1 cellular context compared by ENCODE assay signal in genomic region chr2:159612255-159612901, GRCh38.
TF ChIP-seq lines count a peak whose summit lies in the region.

No MANE protein-coding gene starts in this region.

TF ChIP-seq in K562, 482 proteins besides CTCF, POLR2A, EP300 and RAD21 (continued from another document and continues in another):
- TF ChIP-seq CREB3L1 (IDR thresholded peaks at IDR 0.05; ENCODE audit: borderline replicate concordance, low read depth) (no peak), ZNF589 (CRISPR knock-in tag; IDR thresholded peaks at IDR 0.05; ENCODE audit: low read depth) (no peak), ZNF41 (CRISPR knock-in tag; conservative IDR thresholded peaks at IDR 0.05) (no peak), MEIS2 (IDR thresholded peaks at IDR 0.05; ENCODE audit: partially characterized antibody) (peak; percentile 86), FOS (IDR thresholded peaks at IDR 0.05; ENCODE audit: extremely low read depth, insufficient read length) (no peak), TFAP4 (CRISPR knock-in tag; IDR thresholded peaks at IDR 0.05; ENCODE audit: borderline replicate concordance) (no peak), CGGBP1 (CRISPR knock-in tag; IDR thresholded peaks at IDR 0.05) (no peak), ZNF282 (CRISPR knock-in tag; IDR thresholded peaks at IDR 0.05) (no peak), ZBTB17 (CRISPR knock-in tag; IDR thresholded peaks at IDR 0.05) (no peak), CEBPB (tag; IDR thresholded peaks at IDR 0.05) (peak; percentile 62), MAX (CRISPR knock-in tag; IDR thresholded peaks at IDR 0.05) (no peak), MEF2D (tag; conservative IDR thresholded peaks at IDR 0.05; ENCODE audit: low read depth) (no peak), PCBP1 (IDR thresholded peaks at IDR 0.05; ENCODE audit: low read depth, low read length, poor library complexity, severe bottlenecking) (no peak), RBM39 (optimal IDR thresholded peaks at IDR 0.05; ENCODE audit: low read depth, low read length) (no peak), ZC3H8 (IDR thresholded peaks at IDR 0.05) (no peak), ZNF274 (IDR thresholded peaks at IDR 0.05; ENCODE audit: borderline replicate concordance, low read depth, low read length) (no peak), ESRRB (CRISPR knock-in tag; IDR thresholded peaks at IDR 0.05; ENCODE audit: borderline replicate concordance) (no peak), ZBTB43 (CRISPR knock-in tag; IDR thresholded peaks at IDR 0.05) (no peak), SLC30A9 (CRISPR knock-in tag; IDR thresholded peaks at IDR 0.05) (no peak), SREBF1 (IDR thresholded peaks at IDR 0.05; ENCODE audit: borderline replicate concordance, low read depth, low read length) (no peak), E2F6 (IDR thresholded peaks at IDR 0.05; ENCODE audit: borderline replicate concordance in 1 of 2, extremely low read depth in 1 of 2, insufficient read depth in 1 of 2, insufficient read length in 1 of 2, low read depth in 1 of 2, low read length in 1 of 2, poor library complexity in 1 of 2, severe bottlenecking in 1 of 2) (no peak), U2AF1 (optimal IDR thresholded peaks at IDR 0.05; ENCODE audit: low read depth, low read length) (no peak), NR1H2 (CRISPR knock-in tag; IDR thresholded peaks at IDR 0.05) (no peak), CTCFL (IDR thresholded peaks at IDR 0.05; ENCODE audit: borderline replicate concordance, insufficient read depth, low read depth, low read length, poor library complexity, severe bottlenecking) (no peak), FIP1L1 (IDR thresholded peaks at IDR 0.05; ENCODE audit: low read depth, low read length, poor library complexity, severe bottlenecking) (no peak), HDAC6 (IDR thresholded peaks at IDR 0.05; ENCODE audit: low read depth, low read length) (no peak), BRF2 (IDR thresholded peaks at IDR 0.05; ENCODE audit: borderline replicate concordance, insufficient read depth, insufficient read length) (no peak), NKRF (IDR thresholded peaks at IDR 0.05; ENCODE audit: borderline replicate concordance) (no peak), DNMT1 (IDR thresholded peaks at IDR 0.05) (no peak), MBD1 (CRISPR knock-in tag; IDR thresholded peaks at IDR 0.05) (0 out of 2 replicates have a peak, but pooled peaks have one; percentile 25), STAT5B (CRISPR knock-in tag; IDR thresholded peaks at IDR 0.05) (no peak), CTBP1 (IDR thresholded peaks at IDR 0.05; ENCODE audit: borderline replicate concordance) (no peak), TAL1 (IDR thresholded peaks at IDR 0.05) (no peak), ZNF217 (CRISPR knock-in tag; IDR thresholded peaks at IDR 0.05) (no peak), ZNF785 (CRISPR knock-in tag; IDR thresholded peaks at IDR 0.05) (no peak), ATF3 (IDR thresholded peaks at IDR 0.05) (peak; percentile 86), ATF3 (CRISPR knock-in tag; conservative IDR thresholded peaks at IDR 0.05) (no peak), AFF4 (CRISPR knock-in tag; IDR thresholded peaks at IDR 0.05) (no peak), VEZF1 (CRISPR knock-in tag; IDR thresholded peaks at IDR 0.05) (no peak), SRF (CRISPR knock-in tag; IDR thresholded peaks at IDR 0.05) (no peak), ZNF134 (CRISPR knock-in tag; conservative IDR thresholded peaks at IDR 0.05) (no peak), ZNF699 (CRISPR knock-in tag; IDR thresholded peaks at IDR 0.05; ENCODE audit: insufficient replicate concordance) (no peak), CBX5 (IDR thresholded peaks at IDR 0.05; ENCODE audit: borderline replicate concordance, low read depth) (no peak), ZC3H11A (IDR thresholded peaks at IDR 0.05; ENCODE audit: low read depth, low read length) (no peak)
